Comparison of ENCODE assay signal across 24 cellular contexts in genomic region chr15:97520689-97521088, GRCh38.
"Had no signal": no experiment of that assay in that cellular context is flagged by ENCODE, and none has a peak within 500 bp of the region (broad histone marks: within the 10 kb centered on the region; RNA-seq: fewer than 3 reads in every experiment).

No MANE protein-coding gene starts in this region.

- DNase-seq: activated B cell treated with CpG ODN at 0.5 μM for 24 hours; activated CD4-positive, alpha-beta memory T cell treated with anti-CD3 and anti-CD28 coated beads for 36 hours; activated CD4-positive, alpha-beta T cell treated with anti-CD3 and anti-CD28 coated beads for 1 hour; activated CD4-positive, alpha-beta T cell treated with anti-CD3 and anti-CD28 coated beads, Interleukin-2, amount 10 ng/mL, durations not matched to agents 24 days and 14 days; activated CD8-positive, alpha-beta memory T cell treated with anti-CD3 and anti-CD28 coated beads for 24 hours; activated effector memory CD4-positive, alpha-beta T cell treated with anti-CD3 and anti-CD28 coated beads, Interleukin-2, amount 50 U/mL, for 16 hours; activated naive CD4-positive, alpha-beta T cell treated with Interleukin-2 at 50 U/mL for 16 hours; activated naive CD8-positive, alpha-beta T cell treated with anti-CD3 and anti-CD28 coated beads, Interleukin-2, amount 50 U/mL, for 24 hours; activated T-cell treated with anti-CD3 and anti-CD28 coated beads, Interleukin-2, amount 50 U/mL, for 4 hours; amniotic stem cell; body of pancreas; KG1; NCI-H1105; NCI-H1436; NCI-H1694 treated with DMSO at 0.1 percent for 48 hours; NCI-H2081; NCI-H2171; NCI-H2227 treated with DMSO at 0.1 percent for 48 hours; NCI-H526 treated with DMSO at 0.1 percent for 48 hours; PC-9; T-cell; T-helper 2 cell; T1000 had no signal

- ATAC-seq: activated naive CD4-positive, alpha-beta T cell treated with anti-CD3 and anti-CD28 coated beads, Interleukin-2, amount 50 U/mL, for 72 hours; activated naive CD8-positive, alpha-beta T cell treated with anti-CD3 and anti-CD28 coated beads, Interleukin-2, amount 50 U/mL, for 24 hours; activated T-cell treated with anti-CD3 and anti-CD28 coated beads, Interleukin-2, amount 50 U/mL, for 4 hours; body of pancreas; T-cell had no signal
